In genomic region chr3:172519241-172519640, GRCh38 we compare ENCODE assay signal across 18 cellular contexts. TPM values are rescaled to one million over a fixed set of nuclear protein-coding genes. Genes with fewer than 3 reads are reported as not detected.
A peak's percentile ranks its signal among the peaks of the same experiment; 100 is the strongest.
DNase-seq lines count a peak whose midpoint lies in the region; ATAC-seq and TF ChIP-seq lines count a peak whose summit lies in the region.
"Had no signal": no experiment of that assay in that cellular context is flagged by ENCODE, and none has a peak within 500 bp of the region (broad histone marks: within the 10 kb centered on the region; RNA-seq: fewer than 3 reads in every experiment).

No MANE protein-coding gene starts in this region.

- H3K9me3 ChIP-seq in T-helper 17 cell (ENCODE audit: control insufficient read depth, low read length, poor library complexity, severe bottlenecking) = no peaks in the 10 kb centered on the region
- no peaks in the 10 kb centered on the region for H3K9me3 ChIP-seq in esophagus squamous epithelium
- no peaks in the 10 kb centered on the region for H3K9me3 ChIP-seq in spleen
- H3K9me3 ChIP-seq: vagina had no signal

- peak overlapping the region; percentile 87 to 97 for H3K4me3 Mint-ChIP-seq in activated T-cell treated with anti-CD3 and anti-CD28 coated beads, Interleukin-2, amount 50 U/mL, for 72 hours
- peak overlapping the region; percentile 95 for H3K4me3 Mint-ChIP-seq in T-helper 17 cell

- intact Hi-C loops in esophagus squamous epithelium (cut with DNase I) = no loop called here
- intact Hi-C loops in spleen (cut with DNase I; ENCODE audit: low total_unique reads) = no loop called here

- H3K27me3 Mint-ChIP-seq in activated T-cell treated with anti-CD3 and anti-CD28 coated beads, Interleukin-2, amount 50 U/mL, for 72 hours (ENCODE audit: low read depth) = no peaks in the 10 kb centered on the region
- no peaks in the 10 kb centered on the region for H3K27me3 Mint-ChIP-seq in T-helper 17 cell

- peaks cover 0 to 9% (median 3%) of the 10 kb centered on the region in 3 donors for H3K36me3 ChIP-seq in esophagus squamous epithelium
- peaks cover 0 to 51% (median 6%) of the 10 kb centered on the region in 6 donors for H3K36me3 ChIP-seq in spleen

- TF ChIP-seq POLR2A in esophagus squamous epithelium (IDR thresholded peaks at IDR 0.05) (no peak), spleen (IDR thresholded peaks at IDR 0.05) (no peak)

- H3K4me1 ChIP-seq in esophagus squamous epithelium = peaks cover 43 to 88% (median 56%) of the 10 kb centered on the region in 3 donors
- peaks cover 41 to 92% (median 78%) of the 10 kb centered on the region in 6 donors for H3K4me1 ChIP-seq in spleen

- no peak for DNase-seq in activated T-cell treated with anti-CD3 and anti-CD28 coated beads, Interleukin-2, amount 50 U/mL, for 72 hours
- DNase-seq in activated T-cell treated with anti-CD3 and anti-CD28 coated beads, Interleukin-2, amount 50 U/mL, for 1 hour = no peak
- DNase-seq in T-helper 17 cell (no peak), esophagus squamous epithelium (lab: John Stamatoyannopoulos, UW) (no peak), spleen (no peak), T-helper 9 cell (no peak)
- DNase-seq: activated effector memory CD4-positive, alpha-beta T cell treated with anti-CD3 and anti-CD28 coated beads, Interleukin-2, amount 50 U/mL, for 16 hours; GM23248; NCI-H2029; NCI-H69; PC-9; retina; stimulated activated CD4-positive, alpha-beta T cell treated with anti-CD3 and anti-CD28 coated beads, Interleukin-4, amount 100 ng/mL, for 1 hour had no signal

- 36 to 37% methylated on average over 1 of the region's 1 CpG for WGBS in esophagus squamous epithelium, 2 donors
- 53 to 72% (median 67%) methylated on average over 1 of the region's 1 CpG for WGBS in spleen, 5 donors

- H3K4me3 ChIP-seq in esophagus squamous epithelium (peak overlapping the region in 3 of 4 donors; percentile 61 to 84 (median 69)), spleen (peak overlapping the region in 5 of 8 donors; percentile 61 to 82 (median 69))
- H3K4me3 ChIP-seq: GM23248, PC-9 had no signal

- H3K36me3 Mint-ChIP-seq in activated T-cell treated with anti-CD3 and anti-CD28 coated beads, Interleukin-2, amount 50 U/mL, for 72 hours (ENCODE audit: insufficient read depth in 2 of 2) = peaks cover 14 to 16% of the 10 kb centered on the region in 2 donors
- H3K36me3 Mint-ChIP-seq in T-helper 17 cell (ENCODE audit: low read depth) = peaks cover 5% of the 10 kb centered on the region

- ATAC-seq in activated T-cell treated with anti-CD3 and anti-CD28 coated beads, Interleukin-2, amount 50 U/mL, for 72 hours (replicated peaks in 1 of 2) = no peak
- ATAC-seq in T-helper 17 cell = no peak
- ATAC-seq in HG03432 (IDR thresholded peaks at IDR 0.05; ENCODE audit: unreplicated experiment) = no peak
- ATAC-seq in HG03460 (IDR thresholded peaks at IDR 0.05; ENCODE audit: unreplicated experiment) = no peak
- ATAC-seq: SK-N-SH treated with all-trans-retinoic acid at 6 μM for 48 hours had no signal

- TF ChIP-seq CTCF in esophagus squamous epithelium (IDR thresholded peaks at IDR 0.05) = no peak
- TF ChIP-seq CTCF in spleen (IDR thresholded peaks at IDR 0.05 in 8 of 11, conservative IDR thresholded peaks at IDR 0.05 in 3 of 11) = no peak

- H3K27ac Mint-ChIP-seq in activated T-cell treated with anti-CD3 and anti-CD28 coated beads, Interleukin-2, amount 50 U/mL, for 72 hours = no peak overlapping the region
- H3K27ac Mint-ChIP-seq in T-helper 17 cell = peak overlapping the region; percentile 98

- H3K9me3 Mint-ChIP-seq in activated T-cell treated with anti-CD3 and anti-CD28 coated beads, Interleukin-2, amount 50 U/mL, for 72 hours = no peaks in the 10 kb centered on the region

- H3K27me3 ChIP-seq in esophagus squamous epithelium = no peaks in the 10 kb centered on the region
- no peaks in the 10 kb centered on the region for H3K27me3 ChIP-seq in spleen (replicated peaks in 1 of 7)
- H3K27me3 ChIP-seq: vagina had no signal

- peak overlapping the region; percentile 84 to 92 (median 87) for H3K27ac ChIP-seq in esophagus squamous epithelium
- H3K27ac ChIP-seq in spleen = peak overlapping the region in 6 of 8 donors; percentile 72 to 94 (median 92)
- H3K27ac ChIP-seq: PC-9 had no signal

- peaks cover 85% of the 10 kb centered on the region for H3K4me1 Mint-ChIP-seq in activated T-cell treated with anti-CD3 and anti-CD28 coated beads, Interleukin-2, amount 50 U/mL, for 72 hours (ENCODE audit: low read depth)
- H3K4me1 Mint-ChIP-seq in T-helper 17 cell = peaks cover 71% of the 10 kb centered on the region

RNA-seq across cellular contexts. Expression of gene TNFSF10, which starts 4.0 kb away (rescaled TPM):
- 10 to 100 TPM; 30.3 to 44.0 TPM for total RNA-seq in activated T-cell treated with anti-CD3 and anti-CD28 coated beads, Interleukin-2, amount 50 U/mL, for 72 hours
- total RNA-seq in T-helper 17 cell (10 to 100 TPM in 1 of 2 donors, 1 to 10 TPM in 1; 8.3 to 22.0 TPM), esophagus squamous epithelium (100 to 1,000 TPM in 2 of 4 donors, 10 to 100 TPM in 2; 61.7 to 128 (median 83.8) TPM), spleen (100 to 1,000 TPM in 3 of 7 donors, 10 to 100 TPM in 4; 62.0 to 156 (median 95.6) TPM)
- 10 to 100 TPM; 19.5 to 27.5 (median 19.6) TPM for polyA plus RNA-seq in spleen
- total RNA-seq: GM23248, myocyte had no signal
- polyA plus RNA-seq: GM23248 had no signal
